Comparison of ENCODE assay signal across 8 cellular contexts in genomic region chr4:36385951-36386561, GRCh38.
DNase-seq lines count a peak whose midpoint lies in the region; ATAC-seq and FAIRE-seq lines count a peak whose summit lies in the region.

No MANE protein-coding gene starts in this region.

- peak; percentile 88 for ATAC-seq in GM21576 (IDR thresholded peaks at IDR 0.05; ENCODE audit: unreplicated experiment)

- FAIRE-seq in GM18507 (lab: Jason Lieb, UNC) = peak; percentile 92

- no peak overlapping the region for H3K4me3 ChIP-seq in Jurkat, Clone E6-1 (ENCODE audit: low read length)

- in situ Hi-C loops in G401 (cut with HindIII; ENCODE audit: low sequenced_read_pairs) = no loop called here

- no peak for DNase-seq in GM18507 (ENCODE audit: extremely low spot score, insufficient read length, low read depth)
- DNase-seq in Jurkat, Clone E6-1 (ENCODE audit: low read depth, low spot score) = peak; percentile 52
- peak; percentile 4 for DNase-seq in activated gamma-delta T cell treated with anti-CD3 and anti-CD28 coated beads, Interleukin-2, amount 50 U/mL, for 16 hours (ENCODE audit: low read depth)
- no peak for DNase-seq in G401 (ENCODE audit: low spot score)
- DNase-seq in dedifferentiated amniotic fluid mesenchymal stem cell (ENCODE audit: extremely low spot score) = no peak
- no peak for DNase-seq in AG20443 (ENCODE audit: low spot score)
- no peak for DNase-seq in midbrain (lab: John Stamatoyannopoulos, UW)

Comparison
In these comparisons a context has a peak if more than half of its experiments do, and no peak if none do; other contexts are left out.
1. DNase-seq: peak in Jurkat, Clone E6-1 (single experiment) and activated gamma-delta T cell treated with anti-CD3 and anti-CD28 coated beads, Interleukin-2, amount 50 U/mL, for 16 hours (single experiment); none in GM18507 (single experiment), G401 (single experiment), dedifferentiated amniotic fluid mesenchymal stem cell (single experiment), AG20443 (single experiment) and midbrain (single experiment).